In the genomic region with DNA sequence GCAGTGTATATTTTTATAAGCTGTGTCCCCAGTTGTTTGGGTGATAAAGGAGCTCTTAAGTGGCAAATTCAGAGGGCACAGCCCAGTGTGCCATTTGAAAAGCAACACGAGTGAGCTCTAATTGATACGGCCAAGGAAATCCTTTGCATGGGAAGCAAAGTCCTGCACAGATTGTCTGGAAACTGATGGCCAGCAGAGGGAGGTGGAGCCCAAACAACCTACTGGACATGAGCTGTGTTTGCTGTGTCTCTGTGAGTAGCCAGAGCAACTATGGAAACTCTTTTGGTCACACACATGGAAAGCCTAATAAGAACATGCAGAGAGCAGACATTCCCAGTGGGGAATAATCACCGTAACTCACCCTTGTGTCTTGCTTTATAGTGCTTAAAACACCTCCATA, we compare ENCODE assay signal across 13 cellular contexts. TPM values are rescaled to one million over a fixed set of nuclear protein-coding genes. Genes with fewer than 3 reads are reported as not detected.
DNase-seq lines count a peak whose midpoint lies in the region; ATAC-seq, FAIRE-seq and TF ChIP-seq lines count a peak whose summit lies in the region.
"Had no signal": no experiment of that assay in that cellular context is flagged by ENCODE, and none has a peak within 500 bp of the region (broad histone marks: within the 10 kb centered on the region; RNA-seq: fewer than 3 reads in every experiment).

No MANE protein-coding gene starts in this region.

- no peak overlapping the region for H3K4me3 ChIP-seq in OCI-LY3 (ENCODE audit: low read length)
- H3K4me3 ChIP-seq in epithelial cell of esophagus (ENCODE audit: low read length), result no peak overlapping the region
- H3K4me3 ChIP-seq in osteoblast (ENCODE audit: insufficient read depth, low read length), result no peak overlapping the region
- no peak overlapping the region for H3K4me3 ChIP-seq in kidney (ENCODE audit: low read length in 2 of 2)
- H3K4me3 ChIP-seq: stomach had no signal

- ATAC-seq in HG03571 (IDR thresholded peaks at IDR 0.05; ENCODE audit: unreplicated experiment), result no peak
- ATAC-seq: naive thymus-derived CD4-positive, alpha-beta T cell had no signal

- H3K27me3 ChIP-seq in OCI-LY3 (ENCODE audit: low read depth, low read length) (0 out of 2 replicates have a peak, but pooled peaks cover 16% of the 10 kb centered on the region), osteoblast (ENCODE audit: insufficient read depth, low read length) (no peaks in the 10 kb centered on the region)

- intact Hi-C loops in kidney (cut with DNase I), result no loop called here

- H3K36me3 ChIP-seq in OCI-LY3 (replicated peaks; ENCODE audit: low read depth, low read length) (no peaks in the 10 kb centered on the region), osteoblast (ENCODE audit: insufficient read depth, low read length) (no peaks in the 10 kb centered on the region), kidney (ENCODE audit: control insufficient read depth in 1 of 2, insufficient read depth in 2 of 2, low read length in 2 of 2) (no peaks in the 10 kb centered on the region)
- H3K36me3 ChIP-seq: stomach had no signal

- no peak overlapping the region for H3K4me2 ChIP-seq in OCI-LY3 (ENCODE audit: low read length)
- no peak overlapping the region for H3K4me2 ChIP-seq in osteoblast (ENCODE audit: insufficient read depth, low read length)

- H3K4me1 ChIP-seq in OCI-LY3 (ENCODE audit: low read length) (no peaks in the 10 kb centered on the region), osteoblast (ENCODE audit: insufficient read depth, low read length) (no peaks in the 10 kb centered on the region), kidney (ENCODE audit: control insufficient read depth in 1 of 2, insufficient read depth in 1 of 2, low read depth in 1 of 2, low read length in 2 of 2) (no peaks in the 10 kb centered on the region)
- H3K4me1 ChIP-seq: stomach had no signal

- peak; percentile 27; the same call in 1 of the 2 replicates for TF ChIP-seq CTCF in OCI-LY3 (IDR thresholded peaks at IDR 0.05; ENCODE audit: low read depth, low read length)
- peak; percentile 32 for TF ChIP-seq CTCF in epithelial cell of esophagus (IDR thresholded peaks at IDR 0.05; ENCODE audit: insufficient read depth, low read depth, low read length, missing control alignments)
- peak; percentile 40 for TF ChIP-seq CTCF in osteoblast (IDR thresholded peaks at IDR 0.05; ENCODE audit: extremely low read depth, low read depth, low read length)
- TF ChIP-seq CTCF in kidney (IDR thresholded peaks at IDR 0.05; ENCODE audit: borderline replicate concordance, extremely low read depth, insufficient read depth), result no peak

- H2AFZ ChIP-seq in OCI-LY3 (ENCODE audit: low read depth, low read length) (no peak overlapping the region), osteoblast (ENCODE audit: low read length) (no peak overlapping the region)

- H3K9ac ChIP-seq in OCI-LY3 (ENCODE audit: low read length) (no peak overlapping the region), kidney (ENCODE audit: low read length in 2 of 2) (no peak overlapping the region)

- H3K79me2 ChIP-seq in OCI-LY3 (ENCODE audit: low read length), result no peaks in the 10 kb centered on the region
- no peaks in the 10 kb centered on the region for H3K79me2 ChIP-seq in osteoblast (ENCODE audit: insufficient read depth, low read length)

- no peak for FAIRE-seq in kidney (lab: Jason Lieb, UNC)
- FAIRE-seq: colon had no signal

- DNase-seq in ELR (ENCODE audit: low read depth) (peak; percentile 27), epithelial cell of esophagus (ENCODE audit: low read depth) (no peak), osteoblast (ENCODE audit: insufficient read length, low spot score, missing footprints) (no peak), kidney (no peak), NCI-H524 treated with DMSO at 0.1 percent for 48 hours (lab: John Stamatoyannopoulos, UW) (no peak)
- no peak for DNase-seq in stimulated activated CD4-positive, alpha-beta T cell treated with anti-CD3 and anti-CD28 coated beads, Interleukin-15, amount 100 ng/mL, for 24 hours
- DNase-seq: activated CD4-positive, alpha-beta T cell treated with anti-CD3 and anti-CD28 coated beads for 1 hour; activated gamma-delta T cell; naive thymus-derived CD4-positive, alpha-beta T cell; stomach had no signal

- H3K27ac ChIP-seq in OCI-LY3 (ENCODE audit: low read length), result no peak overlapping the region
- no peak overlapping the region for H3K27ac ChIP-seq in osteoblast (ENCODE audit: low read depth, low read length)
- no peak overlapping the region for H3K27ac ChIP-seq in kidney (ENCODE audit: low read depth in 2 of 2, low read length in 2 of 2)
- H3K27ac ChIP-seq: stomach had no signal

- H3K9me3 ChIP-seq in OCI-LY3 (ENCODE audit: insufficient read depth, low read length) (no peaks in the 10 kb centered on the region), osteoblast (ENCODE audit: low read depth, low read length) (no peaks in the 10 kb centered on the region), kidney (ENCODE audit: control insufficient read depth in 1 of 2, low read length in 2 of 2) (no peaks in the 10 kb centered on the region)
- H3K9me3 ChIP-seq: stomach had no signal

- no peaks in the 10 kb centered on the region for H4K20me1 ChIP-seq in OCI-LY3 (ENCODE audit: insufficient read depth, low read length)
- no peaks in the 10 kb centered on the region for H4K20me1 ChIP-seq in osteoblast (ENCODE audit: insufficient read depth, low read length)

RNA-seq across cellular contexts. Expression of gene ONECUT1, which starts 24.4 kb away (rescaled TPM):
- total RNA-seq in osteoblast (not detected in 2 replicates), kidney (not detected)
- polyA plus RNA-seq in kidney (ENCODE audit: insufficient read depth, low read depth, low replicate concordance), result not detected
- total RNA-seq: naive thymus-derived CD4-positive, alpha-beta T cell had no signal
- polyA plus RNA-seq: naive thymus-derived CD4-positive, alpha-beta T cell; stomach had no signal
